In genomic region chr6:116969211-116969863, GRCh38 we compare ENCODE assay signal across 8 cellular contexts.
DNase-seq lines count a peak whose midpoint lies in the region; ATAC-seq, FAIRE-seq and TF ChIP-seq lines count a peak whose summit lies in the region.

No MANE protein-coding gene starts in this region.

- no peaks in the 10 kb centered on the region for H3K36me3 ChIP-seq in uterus

- TF ChIP-seq CTCF in astrocyte of the cerebellum (IDR thresholded peaks at IDR 0.05; ENCODE audit: low read depth, low read length, missing control alignments) (peak; percentile 83), uterus (IDR thresholded peaks at IDR 0.05) (peak; percentile 16 to 26 (median 22))

- no peaks in the 10 kb centered on the region for H3K27me3 ChIP-seq in uterus

- intact Hi-C loops in uterus (cut with DNase I; ENCODE audit: low total_unique reads): no loop called here

- H3K4me3 ChIP-seq in astrocyte of the cerebellum (ENCODE audit: low read depth, low read length): no peak overlapping the region
- H3K4me3 ChIP-seq in uterus: no peak overlapping the region

- peak; percentile 90 for ATAC-seq in HG03159 (IDR thresholded peaks at IDR 0.05; ENCODE audit: unreplicated experiment)

- peak; percentile 79 for FAIRE-seq in GM19239 (lab: Jason Lieb, UNC)

- no peak for TF ChIP-seq POLR2A in uterus (IDR thresholded peaks at IDR 0.05)

- H3K4me1 ChIP-seq in uterus: no peaks in the 10 kb centered on the region

- DNase-seq in DMS53 treated with DMSO at 0.1 percent for 48 hours (lab: John Stamatoyannopoulos, UW; ENCODE audit: unreplicated experiment) (peak; percentile 66), GM19239 (ENCODE audit: insufficient read length, low spot score) (peak; percentile 14), NCI-H2196 (lab: John Stamatoyannopoulos, UW; ENCODE audit: unreplicated experiment) (peak; percentile 43), astrocyte of the cerebellum (ENCODE audit: low read depth) (peak; percentile 48), kidney glomerular epithelial cell (lab: John Stamatoyannopoulos, UW) (peak; percentile 35), uterus (no peak)
- DNase-seq in activated CD4-positive, alpha-beta T cell treated with anti-CD3 and anti-CD28 coated beads, Interleukin-2, amount 50 U/mL, for 48 hours: no peak

- in situ Hi-C loops in astrocyte of the cerebellum (cut with HindIII; ENCODE audit: low sequenced_read_pairs): no loop called here

- H3K9me3 ChIP-seq in uterus: no peaks in the 10 kb centered on the region

- no peak overlapping the region for H3K27ac ChIP-seq in uterus

Comparison
In these comparisons a context has a peak if more than half of its experiments do, and no peak if none do; other contexts are left out.
1. DNase-seq: peak in DMS53 treated with DMSO at 0.1 percent for 48 hours (single experiment), GM19239 (single experiment), NCI-H2196 (single experiment), astrocyte of the cerebellum (single experiment) and kidney glomerular epithelial cell (single experiment); none in uterus (0 of 2) and activated CD4-positive, alpha-beta T cell treated with anti-CD3 and anti-CD28 coated beads, Interleukin-2, amount 50 U/mL, for 48 hours (0 of 2).